ENCODE assay signal across 14 cellular contexts in genomic region chr2:196214156-196214555, GRCh38. TPM values are rescaled to one million over a fixed set of nuclear protein-coding genes. Genes with fewer than 3 reads are reported as not detected.
DNase-seq lines count a peak whose midpoint lies in the region; ATAC-seq and TF ChIP-seq lines count a peak whose summit lies in the region.
"Had no signal": no experiment of that assay in that cellular context is flagged by ENCODE, and none has a peak within 500 bp of the region (broad histone marks: within the 10 kb centered on the region; RNA-seq: fewer than 3 reads in every experiment).

No MANE protein-coding gene starts in this region.

- H3K4me3 ChIP-seq in CD8-positive, alpha-beta T cell (ENCODE audit: low read depth, low read length) = no peak overlapping the region
- H3K4me3 ChIP-seq in OCI-LY7 (ENCODE audit: low read depth, low read length, poor library complexity, severe bottlenecking) (no peak overlapping the region), Peyer's patch (no peak overlapping the region)

- no peak for TF ChIP-seq POLR2A in Peyer's patch (IDR thresholded peaks at IDR 0.05)

- DNase-seq in CD14-positive monocyte (ENCODE audit: low spot score) (no peak), OCI-LY7 (ENCODE audit: low spot score) (no peak), natural killer cell (no peak), AG08395 (ENCODE audit: low spot score) (no peak), Peyer's patch (no peak), osteocyte (ENCODE audit: extremely low spot score, unreplicated experiment) (no peak)
- no peak for DNase-seq in CD8-positive, alpha-beta T cell
- DNase-seq: Caco-2, DMS153, H7, NCI-H1417 treated with DMSO at 0.1 percent for 48 hours, NCI-H2029, NCI-H748 treated with DMSO at 0.1 percent for 48 hours had no signal

- CTCF ChIA-PET in CD8-positive, alpha-beta T cell (lab: Charles Lee) = interaction anchor here (0.8 to 8.9 kb wide), 4 partner anchors 37 to 136 kb away, joined by 3 to 127 read pairs (median 4); partner anchors contain the start of gene STK17B
- CTCF ChIA-PET in OCI-LY7 (lab: Charles Lee; ENCODE audit: unreplicated experiment) = no interaction called here

- BruUV-seq in OCI-LY7 (replicated peaks; lab: Mats Ljungman, UMichigan) = no TSS peak

- ATAC-seq in CD8-positive, alpha-beta T cell = no peak
- ATAC-seq in natural killer cell = no peak
- ATAC-seq: Right ventricle myocardium inferior had no signal

- H3K36me3 ChIP-seq in CD8-positive, alpha-beta T cell (ENCODE audit: insufficient read depth, low read length) = no peaks in the 10 kb centered on the region
- H3K36me3 ChIP-seq in OCI-LY7 (ENCODE audit: insufficient read depth, low read length) (no peaks in the 10 kb centered on the region), Peyer's patch (no peaks in the 10 kb centered on the region)

- intact Hi-C loops in CD14-positive monocyte (cut with micrococcal nuclease) = loop anchor here in 1 of 2 donors (5.0 kb wide), 1 partner anchor 42 kb away; the partner anchor contains the start of gene STK17B
- intact Hi-C loops in CD8-positive, alpha-beta T cell (cut with DNase I, micrococcal nuclease) = no loop called here
- intact Hi-C loops in OCI-LY7 (cut with micrococcal nuclease; ENCODE audit: unreplicated experiment) = no loop called here
- intact Hi-C loops in natural killer cell (cut with micrococcal nuclease) = loop anchor here (5.0 kb wide), 1 partner anchor 48 kb away; no protein-coding TSS in a partner anchor

- H4K20me1 ChIP-seq in OCI-LY7 (ENCODE audit: insufficient read depth, low read length) = no peaks in the 10 kb centered on the region

- H3K79me2 ChIP-seq in OCI-LY7 (ENCODE audit: insufficient read depth, low read depth, low read length) = no peaks in the 10 kb centered on the region

- TF ChIP-seq CTCF in CD14-positive monocyte (IDR thresholded peaks at IDR 0.05) = no peak
- TF ChIP-seq CTCF in CD8-positive, alpha-beta T cell (IDR thresholded peaks at IDR 0.05) = no peak
- TF ChIP-seq CTCF in OCI-LY7 (conservative IDR thresholded peaks at IDR 0.05; ENCODE audit: low read length) = no peak
- TF ChIP-seq CTCF in natural killer cell (IDR thresholded peaks at IDR 0.05) = no peak
- no peak for TF ChIP-seq CTCF in Peyer's patch (IDR thresholded peaks at IDR 0.05)
- TF ChIP-seq CTCF in osteocyte (IDR thresholded peaks at IDR 0.05) = no peak

- no peak overlapping the region for H3K4me3 Mint-ChIP-seq in CD14-positive monocyte
- no peak overlapping the region for H3K4me3 Mint-ChIP-seq in CD8-positive, alpha-beta T cell
- H3K4me3 Mint-ChIP-seq in natural killer cell = no peak overlapping the region
- no peak overlapping the region for H3K4me3 Mint-ChIP-seq in osteocyte (ENCODE audit: unreplicated experiment)

- POLR2A ChIA-PET in CD8-positive, alpha-beta T cell (lab: Charles Lee) = interaction anchor here (1.1 to 2.3 kb wide), 5 partner anchors 15 to 47 kb away, joined by 3 to 10 read pairs (median 4); no protein-coding TSS in a partner anchor
- POLR2A ChIA-PET in OCI-LY7 (lab: Charles Lee) = interaction anchor here (0.7 to 9.3 kb wide), 14 partner anchors 9 to 61 kb away, joined by 3 to 102 read pairs (median 5); no protein-coding TSS in a partner anchor

- no peaks in the 10 kb centered on the region for H3K27me3 ChIP-seq in CD8-positive, alpha-beta T cell (ENCODE audit: insufficient read depth, low read length)
- H3K27me3 ChIP-seq in Peyer's patch = no peaks in the 10 kb centered on the region

- peaks cover 58% of the 10 kb centered on the region for H3K4me1 Mint-ChIP-seq in CD14-positive monocyte
- H3K4me1 Mint-ChIP-seq in CD8-positive, alpha-beta T cell (ENCODE audit: low read depth) = peaks cover 78% of the 10 kb centered on the region
- peaks cover 28 to 32% of the 10 kb centered on the region in 2 donors for H3K4me1 Mint-ChIP-seq in natural killer cell
- H3K4me1 Mint-ChIP-seq in osteocyte (ENCODE audit: unreplicated experiment) = peaks cover 14% of the 10 kb centered on the region

- H3K9me2 ChIP-seq in OCI-LY7 (ENCODE audit: insufficient read depth, low read length) = no peaks in the 10 kb centered on the region

- no peaks in the 10 kb centered on the region for H3K9me3 ChIP-seq in CD8-positive, alpha-beta T cell (ENCODE audit: low read length)
- no peaks in the 10 kb centered on the region; the same call in 1 of the 2 replicates for H3K9me3 ChIP-seq in OCI-LY7 (ENCODE audit: low read length)
- H3K9me3 ChIP-seq in Peyer's patch = no peaks in the 10 kb centered on the region

- H3K27ac Mint-ChIP-seq in CD14-positive monocyte (peak overlapping the region; percentile 90 to 99 (median 96)), natural killer cell (peak overlapping the region; percentile 86 to 93), osteocyte (ENCODE audit: unreplicated experiment) (no peak overlapping the region)
- H3K27ac Mint-ChIP-seq in CD8-positive, alpha-beta T cell = peak overlapping the region; percentile 99

- H3K36me3 Mint-ChIP-seq in CD14-positive monocyte (no peaks in the 10 kb centered on the region), natural killer cell (no peaks in the 10 kb centered on the region), osteocyte (ENCODE audit: unreplicated experiment) (peaks cover 35% of the 10 kb centered on the region)
- H3K36me3 Mint-ChIP-seq in CD8-positive, alpha-beta T cell = peaks cover 2% of the 10 kb centered on the region

- peak overlapping the region; percentile 61; the same call in 1 of the 2 replicates for H2AFZ ChIP-seq in OCI-LY7 (ENCODE audit: low read length)

- H3K4me2 ChIP-seq in OCI-LY7 (ENCODE audit: low read length) = peak overlapping the region; percentile 44; the same call in 1 of the 2 replicates

- no peak overlapping the region for H3K27ac ChIP-seq in CD8-positive, alpha-beta T cell (ENCODE audit: low read depth, low read length)
- H3K27ac ChIP-seq in OCI-LY7 (ENCODE audit: low read depth, low read length, poor library complexity, severe bottlenecking) = no peak overlapping the region
- no peak overlapping the region for H3K27ac ChIP-seq in Peyer's patch

- peaks cover 0 to 3% (median 2%) of the 10 kb centered on the region in 3 donors for H3K27me3 Mint-ChIP-seq in CD14-positive monocyte (ENCODE audit: low read depth in 3 of 3)
- H3K27me3 Mint-ChIP-seq in CD8-positive, alpha-beta T cell (ENCODE audit: low read depth) = no peaks in the 10 kb centered on the region
- no peaks in the 10 kb centered on the region for H3K27me3 Mint-ChIP-seq in natural killer cell (ENCODE audit: low read depth in 2 of 2)
- no peaks in the 10 kb centered on the region for H3K27me3 Mint-ChIP-seq in osteocyte (ENCODE audit: unreplicated experiment)

- peaks cover 0 to 2% (median 0%) of the 10 kb centered on the region in 7 donors for H3K9me3 Mint-ChIP-seq in CD14-positive monocyte
- peaks cover 2% of the 10 kb centered on the region for H3K9me3 Mint-ChIP-seq in CD8-positive, alpha-beta T cell
- no peaks in the 10 kb centered on the region for H3K9me3 Mint-ChIP-seq in natural killer cell
- H3K9me3 Mint-ChIP-seq in osteocyte (ENCODE audit: unreplicated experiment) = no peaks in the 10 kb centered on the region

- H3K4me1 ChIP-seq in CD8-positive, alpha-beta T cell (ENCODE audit: insufficient read depth, low read length) = peaks cover 58% of the 10 kb centered on the region
- H3K4me1 ChIP-seq in OCI-LY7 (ENCODE audit: insufficient read depth, low read length, poor library complexity, severe bottlenecking) (peaks cover 43% of the 10 kb centered on the region), Peyer's patch (peaks cover 0 to 7% (median 0%) of the 10 kb centered on the region in 4 donors)

RNA-seq across cellular contexts. Expression of gene STK17B, which starts 42.8 kb away (rescaled TPM):
- 100 to 1,000 TPM; 171 to 244 TPM for polyA plus RNA-seq in CD14-positive monocyte
- total RNA-seq in CD8-positive, alpha-beta T cell = 100 to 1,000 TPM; 582 to 601 TPM
- total RNA-seq in OCI-LY7 (2014; rRNA removed; shearing (Covaris generic)) = 87.4 and 95.0 TPM in 2 replicates
- total RNA-seq in OCI-LY7 (2022) (148 and 182 TPM in 2 replicates), natural killer cell (100 to 1,000 TPM; 295 to 390 (median 380) TPM), Peyer's patch (100 to 1,000 TPM in 1 of 4 donors, 10 to 100 TPM in 3; 47.3 to 123 (median 56.3) TPM), osteocyte (77.5 and 89.3 TPM in 2 replicates)
